5 cellular contexts compared by ENCODE assay signal in genomic region chr12:120611527-120611926, GRCh38. TPM values are rescaled to one million over a fixed set of nuclear protein-coding genes. Genes with fewer than 3 reads are reported as not detected.
"Had no signal": no experiment of that assay in that cellular context is flagged by ENCODE, and none has a peak within 500 bp of the region (broad histone marks: within the 10 kb centered on the region; RNA-seq: fewer than 3 reads in every experiment).

No MANE protein-coding gene starts in this region.

RNA-seq across cellular contexts. Expression of gene CABP1, which starts 28.9 kb away (rescaled TPM):
- total RNA-seq: LHCN-M2, MCF 10A, NCI-H460, PC-3, SJSA1 had no signal
